Comparison of ENCODE assay signal across 8 cellular contexts in the genomic region with DNA sequence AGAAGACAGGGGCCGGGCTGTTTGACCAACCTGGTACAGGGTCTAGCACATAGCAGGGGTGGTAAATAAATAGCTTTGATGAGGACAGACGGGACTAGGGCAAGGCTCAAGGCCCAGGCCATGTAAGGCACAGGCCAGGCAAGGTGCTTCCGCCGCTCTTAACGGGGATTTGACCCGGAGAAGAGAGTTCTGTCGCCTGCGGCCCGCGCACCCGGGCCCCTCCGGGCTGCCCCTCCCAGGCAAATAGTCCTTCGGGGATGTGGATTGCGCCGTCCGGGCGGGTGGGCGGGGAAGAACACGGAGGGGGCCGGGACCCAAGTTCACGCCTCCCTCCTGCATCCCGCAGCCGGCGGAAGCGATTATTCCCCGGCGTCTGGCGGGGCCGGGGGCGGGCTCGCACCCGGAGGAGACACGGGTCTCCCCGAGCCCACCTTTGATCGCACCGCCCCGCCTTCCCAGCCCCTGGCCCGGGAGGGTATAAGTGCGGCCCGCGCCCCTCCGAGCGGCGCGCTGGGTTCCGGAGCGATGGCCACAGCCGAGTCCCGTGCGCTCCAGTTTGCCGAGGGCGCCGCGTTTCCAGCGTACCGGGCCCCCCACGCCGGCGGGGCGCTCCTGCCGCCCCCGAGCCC. TPM values are rescaled to one million over a fixed set of nuclear protein-coding genes. Genes with fewer than 3 reads are reported as not detected.
DNase-seq lines count a peak whose midpoint lies in the region; ATAC-seq and TF ChIP-seq lines count a peak whose summit lies in the region.

A gene (plus strand): TSS at position 508 of the 629 bp plus-strand sequence. CDS start 18 bp downstream, at position 526.

- TF ChIP-seq CTCF in IMR-90 (conservative IDR thresholded peaks at IDR 0.05; ENCODE audit: low read depth, low read length): no peak

- H2AK5ac ChIP-seq in IMR-90 (ENCODE audit: low read depth, low read length): no peak within 1 kb of the TSS

- H3K79me1 ChIP-seq in IMR-90 (ENCODE audit: low read depth in 1 of 2, low read length in 2 of 2): no peaks in the 10 kb centered on the region

- no peaks in the 10 kb centered on the region for H3K36me3 ChIP-seq in IMR-90 (ENCODE audit: control insufficient read depth, insufficient read depth, low read length)
- H3K36me3 ChIP-seq in effector memory CD4-positive, alpha-beta T cell (ENCODE audit: control insufficient read depth, insufficient read depth, low read length): no peaks in the 10 kb centered on the region
- H3K36me3 ChIP-seq in neuron (ENCODE audit: insufficient read depth, low read length): no peaks in the 10 kb centered on the region

- no peak for TF ChIP-seq RAD21 in IMR-90 (IDR thresholded peaks at IDR 0.05; ENCODE audit: low read length)

- DNase-seq in IMR-90 (no peak), DMS153 (lab: John Stamatoyannopoulos, UW) (no peak), A172 (ENCODE audit: low spot score) (no peak), cerebellar cortex (ENCODE audit: low spot score) (no peak)
- no peak for DNase-seq in effector memory CD4-positive, alpha-beta T cell

- H3K4me2 ChIP-seq in IMR-90 (ENCODE audit: low read depth, low read length): peak within 1 kb of the TSS; percentile 92

- no peak within 1 kb of the TSS for H3K23ac ChIP-seq in IMR-90 (ENCODE audit: low read depth, low read length)

- 1% methylated on average over 22 of the region's 62 CpGs; no CpG with 5 or more reads in 1 of the 2 experiments for WGBS in IMR-90 (ENCODE audit: extremely low coverage in 2 of 2, insufficient read length in 1 of 2), 2 experiments

- H3K18ac ChIP-seq in IMR-90 (ENCODE audit: low read depth, low read length): no peak within 1 kb of the TSS

- no peak within 1 kb of the TSS for H4K91ac ChIP-seq in IMR-90 (ENCODE audit: insufficient read depth, low read depth, low read length)

- H3K4me3 ChIP-seq in GM08714 (ENCODE audit: low read length) (peak within 1 kb of the TSS; percentile 66), IMR-90 (ENCODE audit: insufficient read depth, low read depth, low read length) (peak within 1 kb of the TSS; percentile 37), neuron (ENCODE audit: low read length) (peak within 1 kb of the TSS; percentile 50)
- peak within 1 kb of the TSS; percentile 38 for H3K4me3 ChIP-seq in effector memory CD4-positive, alpha-beta T cell (ENCODE audit: insufficient read depth, low read depth, low read length, poor library complexity, severe bottlenecking)

- no peak within 1 kb of the TSS for H2BK15ac ChIP-seq in IMR-90 (ENCODE audit: low read depth, low read length)

- H3K9ac ChIP-seq in IMR-90 (ENCODE audit: low read depth, low read length): peak within 1 kb of the TSS; percentile 56; the same call in 1 of the 2 replicates

- no peak for TF ChIP-seq POLR2A in IMR-90 (IDR thresholded peaks at IDR 0.05; ENCODE audit: low read depth, low read length)

- H2AFZ ChIP-seq in IMR-90 (replicated peaks; ENCODE audit: low read length, poor library complexity) (peak within 1 kb of the TSS; percentile 92), neuron (ENCODE audit: low read depth, low read length) (peak within 1 kb of the TSS; percentile 39)

- peak; percentile 36 for ATAC-seq in GM21367 (IDR thresholded peaks at IDR 0.05; ENCODE audit: unreplicated experiment)
- ATAC-seq in IMR-90 (ENCODE audit: low read depth): peak; percentile 62

- BruUV-seq in IMR-90 (replicated peaks; lab: Mats Ljungman, UMichigan): no TSS peak

- H3K4ac ChIP-seq in IMR-90 (ENCODE audit: low read depth, low read length): no peak within 1 kb of the TSS

- H4K8ac ChIP-seq in IMR-90 (ENCODE audit: low read depth in 2 of 2, low read length in 2 of 2): no peak within 1 kb of the TSS

- H4K5ac ChIP-seq in IMR-90 (ENCODE audit: low read depth, low read length): no peak within 1 kb of the TSS

- H3K9me3 ChIP-seq in IMR-90 (ENCODE audit: control insufficient read depth, insufficient read depth, low read length) (no peaks in the 10 kb centered on the region), neuron (ENCODE audit: low read length) (no peaks in the 10 kb centered on the region)
- H3K9me3 ChIP-seq in effector memory CD4-positive, alpha-beta T cell (ENCODE audit: control insufficient read depth, low read length): no peaks in the 10 kb centered on the region

- H4K20me1 ChIP-seq in IMR-90 (ENCODE audit: insufficient read depth, low read length): no peaks in the 10 kb centered on the region

- CTCF ChIA-PET in IMR-90 (lab: Yijun Ruan, JAX): interaction anchor here (1.0 kb wide), 1 partner anchor 97 kb away, joined by 4 read pairs; no protein-coding TSS in a partner anchor

- dilution Hi-C loops in IMR-90 (cut with HindIII; ENCODE audit: low sequenced_read_pairs, unreplicated experiment): no loop called here

- POLR2A ChIA-PET in IMR-90 (lab: Charles Lee; ENCODE audit: unreplicated experiment): no interaction called here

- H3K56ac ChIP-seq in IMR-90 (ENCODE audit: extremely low read depth, insufficient read depth, low read length): no peak within 1 kb of the TSS

- no peak within 1 kb of the TSS for H3K14ac ChIP-seq in IMR-90 (replicated peaks; ENCODE audit: low read depth, low read length)

- intact Hi-C loops in IMR-90 (cut with micrococcal nuclease): no loop called here

- no peaks in the 10 kb centered on the region for H3K9me1 ChIP-seq in IMR-90 (ENCODE audit: insufficient read depth, low read length)

- peak within 1 kb of the TSS; percentile 13 for H2AK9ac ChIP-seq in IMR-90 (replicated peaks; ENCODE audit: low read depth, low read length, poor library complexity)

- no peak within 1 kb of the TSS for H3K27ac ChIP-seq in IMR-90 (ENCODE audit: insufficient read depth, low read length)
- H3K27ac ChIP-seq in effector memory CD4-positive, alpha-beta T cell (ENCODE audit: insufficient read depth, low read length, poor library complexity, severe bottlenecking): no peak within 1 kb of the TSS

- no peak within 1 kb of the TSS for H2BK20ac ChIP-seq in IMR-90 (ENCODE audit: low read depth, low read length)

- H2BK120ac ChIP-seq in IMR-90 (ENCODE audit: low read depth, low read length): no peak within 1 kb of the TSS

- 0 out of 2 replicates have a peak, but pooled peaks cover 1% of the 10 kb centered on the region for H3K4me1 ChIP-seq in IMR-90 (ENCODE audit: control insufficient read depth, insufficient read depth, low read length)
- peaks cover 4% of the 10 kb centered on the region for H3K4me1 ChIP-seq in effector memory CD4-positive, alpha-beta T cell (ENCODE audit: control insufficient read depth, insufficient read depth, low read length, poor library complexity, severe bottlenecking)
- H3K4me1 ChIP-seq in neuron (ENCODE audit: insufficient read depth, low read length): no peaks in the 10 kb centered on the region

- in situ Hi-C loops in IMR-90 (cut with MboI; ENCODE audit: low sequenced_read_pairs): no loop called here

- no peak within 1 kb of the TSS for H2BK5ac ChIP-seq in IMR-90 (ENCODE audit: low read depth, low read length, poor library complexity, severe bottlenecking)

- H3K27me3 ChIP-seq in IMR-90 (ENCODE audit: control insufficient read depth, insufficient read depth, low read length) (peaks cover 19% of the 10 kb centered on the region), neuron (ENCODE audit: insufficient read depth, low read length) (peaks cover 31% of the 10 kb centered on the region)
- peaks cover 16% of the 10 kb centered on the region for H3K27me3 ChIP-seq in effector memory CD4-positive, alpha-beta T cell (replicated peaks; ENCODE audit: control insufficient read depth, insufficient read depth, low read length, poor library complexity, severe bottlenecking)

TF ChIP-seq in IMR-90, 13 proteins besides CTCF, POLR2A, EP300 and RAD21:
- TF ChIP-seq CEBPB (IDR thresholded peaks at IDR 0.05; ENCODE audit: low read depth, low read length): no peak
- no peak for TF ChIP-seq SMC3 (IDR thresholded peaks at IDR 0.05; ENCODE audit: low read depth, low read length)
- TF ChIP-seq RCOR1 (IDR thresholded peaks at IDR 0.05; ENCODE audit: insufficient replicate concordance, low read length): no peak
- no peak for TF ChIP-seq FOS (IDR thresholded peaks at IDR 0.05; ENCODE audit: low read depth, low read length)
- TF ChIP-seq CHD1 (IDR thresholded peaks at IDR 0.05; ENCODE audit: low read depth, low read length): no peak
- no peak for TF ChIP-seq NFE2L2 (IDR thresholded peaks at IDR 0.05; ENCODE audit: low read depth, low read length)
- no peak for TF ChIP-seq MAFK (IDR thresholded peaks at IDR 0.05; ENCODE audit: low read depth, low read length)
- no peak for TF ChIP-seq RFX5 (IDR thresholded peaks at IDR 0.05; ENCODE audit: low read depth, low read length)
- TF ChIP-seq, protein P1, sequence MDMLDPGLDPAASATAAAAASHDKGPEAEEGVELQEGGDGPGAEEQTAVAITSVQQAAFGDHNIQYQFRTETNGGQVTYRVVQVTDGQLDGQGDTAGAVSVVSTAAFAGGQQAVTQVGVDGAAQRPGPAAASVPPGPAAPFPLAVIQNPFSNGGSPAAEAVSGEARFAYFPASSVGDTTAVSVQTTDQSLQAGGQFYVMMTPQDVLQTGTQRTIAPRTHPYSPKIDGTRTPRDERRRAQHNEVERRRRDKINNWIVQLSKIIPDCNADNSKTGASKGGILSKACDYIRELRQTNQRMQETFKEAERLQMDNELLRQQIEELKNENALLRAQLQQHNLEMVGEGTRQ (IDR thresholded peaks at IDR 0.05; ENCODE audit: low read depth, low read length): no peak
- TF ChIP-seq MXI1 (IDR thresholded peaks at IDR 0.05; ENCODE audit: borderline replicate concordance, low read depth, low read length): no peak
- TF ChIP-seq, protein P2, sequence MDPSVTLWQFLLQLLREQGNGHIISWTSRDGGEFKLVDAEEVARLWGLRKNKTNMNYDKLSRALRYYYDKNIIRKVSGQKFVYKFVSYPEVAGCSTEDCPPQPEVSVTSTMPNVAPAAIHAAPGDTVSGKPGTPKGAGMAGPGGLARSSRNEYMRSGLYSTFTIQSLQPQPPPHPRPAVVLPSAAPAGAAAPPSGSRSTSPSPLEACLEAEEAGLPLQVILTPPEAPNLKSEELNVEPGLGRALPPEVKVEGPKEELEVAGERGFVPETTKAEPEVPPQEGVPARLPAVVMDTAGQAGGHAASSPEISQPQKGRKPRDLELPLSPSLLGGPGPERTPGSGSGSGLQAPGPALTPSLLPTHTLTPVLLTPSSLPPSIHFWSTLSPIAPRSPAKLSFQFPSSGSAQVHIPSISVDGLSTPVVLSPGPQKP (IDR thresholded peaks at IDR 0.05; ENCODE audit: borderline replicate concordance, low read depth, low read length): no peak
- no peak for TF ChIP-seq MAZ (IDR thresholded peaks at IDR 0.05; ENCODE audit: borderline replicate concordance, low read depth, low read length)
- no peak for TF ChIP-seq BHLHE40 (IDR thresholded peaks at IDR 0.05; ENCODE audit: low read depth, low read length)

RNA-seq across cellular contexts. Expression of the gene that starts here (rescaled TPM):
- not detected in 2 replicates for total RNA-seq in IMR-90 (2012; rRNA removed)
- polyA plus RNA-seq in IMR-90 (2012; rRNA removed): not detected in 2 replicates
- polyA plus RNA-seq in IMR-90 (2012; cell fraction: cytosol; rRNA removed): 0.05 TPM in 1 of 2 replicates, not detected in the other
- not detected in 2 replicates for polyA plus RNA-seq in IMR-90 (2012; cell fraction: nucleus; rRNA removed; ENCODE audit: low replicate concordance)
- total RNA-seq in A172 (2014; rRNA removed; shearing (Covaris generic)): not detected in 2 replicates

Comparison
In these comparisons a context has a peak if more than half of its experiments do, and no peak if none do; other contexts are left out.
1. Peak in ATAC-seq, H3K4me3 ChIP-seq, H3K9ac ChIP-seq and H3K4me2 ChIP-seq in IMR-90; RNA of the gene not detected or under 1 TPM.